In genomic region chr3:127822166-127822835, GRCh38 we compare ENCODE assay signal across 8 cellular contexts. TPM values are rescaled to one million over a fixed set of nuclear protein-coding genes. Genes with fewer than 3 reads are reported as not detected.
DNase-seq lines count a peak whose midpoint lies in the region; ATAC-seq and TF ChIP-seq lines count a peak whose summit lies in the region.

MGLL (minus strand) TSS chr3:127822515; CDS start chr3:127822318, 197 bp downstream.

- peak within 1 kb of the TSS; percentile 96 for H3K4me2 ChIP-seq in GM23338

- CTCF ChIA-PET in Calu3 (lab: Charles Lee), result interaction anchor here (0.5 to 2.0 kb wide), 4 partner anchors 9 to 179 kb away, joined by 3 to 11 read pairs (median 4); no protein-coding TSS in a partner anchor

- peak within 1 kb of the TSS; percentile 86 for H3K4me3 ChIP-seq in GM23338
- H3K4me3 ChIP-seq in colonic mucosa, result peak within 1 kb of the TSS; percentile 70

- H4K20me1 ChIP-seq in GM23338 (replicated peaks; ENCODE audit: insufficient read depth), result no peaks in the 10 kb centered on the region

- peaks cover 48% of the 10 kb centered on the region for H3K36me3 Mint-ChIP-seq in Calu3 (ENCODE audit: insufficient read depth, unreplicated experiment)
- no peaks in the 10 kb centered on the region for H3K36me3 Mint-ChIP-seq in GM23338 (ENCODE audit: low read depth)

- peaks cover 3% of the 10 kb centered on the region; the same call in 1 of the 2 replicates for H3K9me2 ChIP-seq in GM23338 (ENCODE audit: insufficient read depth)

- TF ChIP-seq CTCF in Calu3 (IDR thresholded peaks at IDR 0.05; ENCODE audit: unreplicated experiment), result no peak
- no peak for TF ChIP-seq CTCF in GM23338 (conservative IDR thresholded peaks at IDR 0.05; ENCODE audit: low read depth in 2 of 2)
- no peak for TF ChIP-seq CTCF in colonic mucosa (IDR thresholded peaks at IDR 0.05)

- no TSS peak for BruUV-seq in Calu3 (replicated peaks; lab: Mats Ljungman, UMichigan)

- H3K79me2 ChIP-seq in GM23338 (replicated peaks; ENCODE audit: insufficient read depth), result no peaks in the 10 kb centered on the region

- H3K27me3 Mint-ChIP-seq in Calu3 (ENCODE audit: unreplicated experiment) (peaks cover 13% of the 10 kb centered on the region), GM23338 (ENCODE audit: insufficient read depth, low read depth, poor library complexity) (peaks cover 34% of the 10 kb centered on the region)

- ATAC-seq in GM23338, result peak; percentile 68
- ATAC-seq in left colon, result peak; percentile 38

- no peaks in the 10 kb centered on the region for H3K36me3 ChIP-seq in GM23338 (ENCODE audit: insufficient read depth)
- H3K36me3 ChIP-seq in colonic mucosa, result peaks cover 3% of the 10 kb centered on the region

- peak within 1 kb of the TSS; percentile 93 to 99 for H3K9ac ChIP-seq in colonic mucosa (ENCODE audit: low read depth in 2 of 2, low read length in 2 of 2)

- H3K27ac Mint-ChIP-seq in Calu3 (ENCODE audit: unreplicated experiment) (peak within 1 kb of the TSS; percentile 94), GM23338 (no peak within 1 kb of the TSS)

- H3K4me1 Mint-ChIP-seq in Calu3 (ENCODE audit: low read depth, unreplicated experiment) (peaks cover 67% of the 10 kb centered on the region), GM23338 (peaks cover 27% of the 10 kb centered on the region)

- no peak within 1 kb of the TSS for H3K27ac ChIP-seq in GM23338 (ENCODE audit: low read depth)
- peak within 1 kb of the TSS; percentile 84 for H3K27ac ChIP-seq in colonic mucosa

- intact Hi-C loops in Calu3 (cut with micrococcal nuclease; ENCODE audit: unreplicated experiment), result no loop called here
- intact Hi-C loops in colonic mucosa (cut with DNase I), result no loop called here
- intact Hi-C loops in left colon (cut with DNase I, micrococcal nuclease), result loop anchor here (10.0 kb wide), 2 partner anchors 138 to 148 kb away; partner anchors contain the start of gene ABTB1 (in 1 of the 2)

- peak within 1 kb of the TSS; percentile 85 for H3K4me3 Mint-ChIP-seq in Calu3 (ENCODE audit: low read depth, unreplicated experiment)
- H3K4me3 Mint-ChIP-seq in GM23338, result peak within 1 kb of the TSS; percentile 85

- DNase-seq in Calu3 (peak; percentile 53), GM23338 (ENCODE audit: low spot score) (peak; percentile 53), NOMO-1 treated with dmso at 0.1 percent for 144 hours (lab: John Stamatoyannopoulos, UW; ENCODE audit: unreplicated experiment) (peak; percentile 35), colonic mucosa (peak; percentile 66), left colon (peak; percentile 57 to 67), NCI-H446 treated with DMSO at 0.1 percent for 48 hours (lab: John Stamatoyannopoulos, UW) (no peak), GM19240 (ENCODE audit: insufficient read length, low spot score) (no peak)
- DNase-seq in stimulated activated CD8-positive, alpha-beta memory T cell treated with anti-CD3 and anti-CD28 coated beads, Interleukin-4, amount 100 ng/mL, for 48 hours, result peak; percentile 42

- H3K4me1 ChIP-seq in GM23338 (ENCODE audit: insufficient read depth) (peaks cover 34% of the 10 kb centered on the region), colonic mucosa (peaks cover 14% of the 10 kb centered on the region)

- no peaks in the 10 kb centered on the region for H3F3A ChIP-seq in GM23338 (replicated peaks; ENCODE audit: low read depth)

- no peaks in the 10 kb centered on the region for H3K9me3 ChIP-seq in colonic mucosa

- peaks cover 29% of the 10 kb centered on the region for H3K27me3 ChIP-seq in GM23338 (ENCODE audit: insufficient read depth)
- H3K27me3 ChIP-seq in colonic mucosa, result no peaks in the 10 kb centered on the region

- H3K9me3 Mint-ChIP-seq in Calu3 (ENCODE audit: low read depth, unreplicated experiment) (peaks cover 3% of the 10 kb centered on the region), GM23338 (no peaks in the 10 kb centered on the region)

- H2AFZ ChIP-seq in GM23338, result peak within 1 kb of the TSS; percentile 99

TF ChIP-seq in GM23338, 12 proteins besides CTCF, POLR2A, EP300 and RAD21:
- no peak for TF ChIP-seq CREB1 (CRISPR knock-in tag; IDR thresholded peaks at IDR 0.05; ENCODE audit: low read depth)
- TF ChIP-seq, protein P1, sequence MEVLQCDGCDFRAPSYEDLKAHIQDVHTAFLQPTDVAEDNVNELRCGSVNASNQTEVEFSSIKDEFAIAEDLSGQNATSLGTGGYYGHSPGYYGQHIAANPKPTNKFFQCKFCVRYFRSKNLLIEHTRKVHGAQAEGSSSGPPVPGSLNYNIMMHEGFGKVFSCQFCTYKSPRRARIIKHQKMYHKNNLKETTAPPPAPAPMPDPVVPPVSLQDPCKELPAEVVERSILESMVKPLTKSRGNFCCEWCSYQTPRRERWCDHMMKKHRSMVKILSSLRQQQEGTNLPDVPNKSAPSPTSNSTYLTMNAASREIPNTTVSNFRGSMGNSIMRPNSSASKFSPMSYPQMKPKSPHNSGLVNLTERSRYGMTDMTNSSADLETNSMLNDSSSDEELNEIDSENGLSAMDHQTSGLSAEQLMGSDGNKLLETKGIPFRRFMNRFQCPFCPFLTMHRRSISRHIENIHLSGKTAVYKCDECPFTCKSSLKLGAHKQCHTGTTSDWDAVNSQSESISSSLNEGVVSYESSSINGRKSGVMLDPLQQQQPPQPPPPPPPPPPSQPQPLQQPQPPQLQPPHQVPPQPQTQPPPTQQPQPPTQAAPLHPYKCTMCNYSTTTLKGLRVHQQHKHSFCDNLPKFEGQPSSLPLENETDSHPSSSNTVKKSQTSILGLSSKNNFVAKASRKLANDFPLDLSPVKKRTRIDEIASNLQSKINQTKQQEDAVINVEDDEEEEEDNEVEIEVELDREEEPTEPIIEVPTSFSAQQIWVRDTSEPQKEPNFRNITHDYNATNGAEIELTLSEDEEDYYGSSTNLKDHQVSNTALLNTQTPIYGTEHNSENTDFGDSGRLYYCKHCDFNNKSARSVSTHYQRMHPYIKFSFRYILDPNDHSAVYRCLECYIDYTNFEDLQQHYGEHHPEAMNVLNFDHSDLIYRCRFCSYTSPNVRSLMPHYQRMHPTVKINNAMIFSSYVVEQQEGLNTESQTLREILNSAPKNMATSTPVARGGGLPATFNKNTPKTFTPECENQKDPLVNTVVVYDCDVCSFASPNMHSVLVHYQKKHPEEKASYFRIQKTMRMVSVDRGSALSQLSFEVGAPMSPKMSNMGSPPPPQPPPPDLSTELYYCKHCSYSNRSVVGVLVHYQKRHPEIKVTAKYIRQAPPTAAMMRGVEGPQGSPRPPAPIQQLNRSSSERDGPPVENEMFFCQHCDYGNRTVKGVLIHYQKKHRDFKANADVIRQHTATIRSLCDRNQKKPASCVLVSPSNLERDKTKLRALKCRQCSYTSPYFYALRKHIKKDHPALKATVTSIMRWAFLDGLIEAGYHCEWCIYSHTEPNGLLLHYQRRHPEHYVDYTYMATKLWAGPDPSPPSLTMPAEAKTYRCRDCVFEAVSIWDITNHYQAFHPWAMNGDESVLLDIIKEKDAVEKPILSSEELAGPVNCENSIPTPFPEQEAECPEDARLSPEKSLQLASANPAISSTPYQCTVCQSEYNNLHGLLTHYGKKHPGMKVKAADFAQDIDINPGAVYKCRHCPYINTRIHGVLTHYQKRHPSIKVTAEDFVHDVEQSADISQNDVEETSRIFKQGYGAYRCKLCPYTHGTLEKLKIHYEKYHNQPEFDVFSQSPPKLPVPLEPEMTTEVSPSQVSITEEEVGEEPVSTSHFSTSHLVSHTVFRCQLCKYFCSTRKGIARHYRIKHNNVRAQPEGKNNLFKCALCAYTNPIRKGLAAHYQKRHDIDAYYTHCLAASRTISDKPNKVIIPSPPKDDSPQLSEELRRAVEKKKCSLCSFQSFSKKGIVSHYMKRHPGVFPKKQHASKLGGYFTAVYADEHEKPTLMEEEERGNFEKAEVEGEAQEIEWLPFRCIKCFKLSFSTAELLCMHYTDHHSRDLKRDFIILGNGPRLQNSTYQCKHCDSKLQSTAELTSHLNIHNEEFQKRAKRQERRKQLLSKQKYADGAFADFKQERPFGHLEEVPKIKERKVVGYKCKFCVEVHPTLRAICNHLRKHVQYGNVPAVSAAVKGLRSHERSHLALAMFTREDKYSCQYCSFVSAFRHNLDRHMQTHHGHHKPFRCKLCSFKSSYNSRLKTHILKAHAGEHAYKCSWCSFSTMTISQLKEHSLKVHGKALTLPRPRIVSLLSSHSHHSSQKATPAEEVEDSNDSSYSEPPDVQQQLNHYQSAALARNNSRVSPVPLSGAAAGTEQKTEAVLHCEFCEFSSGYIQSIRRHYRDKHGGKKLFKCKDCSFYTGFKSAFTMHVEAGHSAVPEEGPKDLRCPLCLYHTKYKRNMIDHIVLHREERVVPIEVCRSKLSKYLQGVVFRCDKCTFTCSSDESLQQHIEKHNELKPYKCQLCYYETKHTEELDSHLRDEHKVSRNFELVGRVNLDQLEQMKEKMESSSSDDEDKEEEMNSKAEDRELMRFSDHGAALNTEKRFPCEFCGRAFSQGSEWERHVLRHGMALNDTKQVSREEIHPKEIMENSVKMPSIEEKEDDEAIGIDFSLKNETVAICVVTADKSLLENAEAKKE (CRISPR knock-in tag; IDR thresholded peaks at IDR 0.05), result no peak
- TF ChIP-seq EZH2 (IDR thresholded peaks at IDR 0.05; ENCODE audit: low read depth, unreplicated experiment), result peak; percentile 36
- TF ChIP-seq JUNB (IDR thresholded peaks at IDR 0.05; ENCODE audit: unreplicated experiment), result no peak
- no peak for TF ChIP-seq EZH2phosphoT487 (IDR thresholded peaks at IDR 0.05; ENCODE audit: unreplicated experiment)
TF ChIP-seq in GM23338: peak in this region for 1.

RNA-seq across cellular contexts. Expression of gene MGLL, which starts in this region (rescaled TPM):
- total RNA-seq in Calu3 (2022) (42.4 and 55.2 TPM in 2 replicates), colonic mucosa (100 to 1,000 TPM; 123 to 200 TPM), left colon (100 to 1,000 TPM; 271 to 338 TPM)
- 0.62 and 0.83 TPM in 2 replicates for total RNA-seq in GM23338 (2014; rRNA removed; shearing (Covaris generic))
- polyA plus RNA-seq in GM23338 (2016; fragmentation: Nextera tagmentation; extraction: Ambion mirVana), result 0.71 and 1.3 TPM in 2 replicates

Comparison
In these comparisons a context has a peak if more than half of its experiments do, and no peak if none do; other contexts are left out.
1. RNA of gene MGLL (total RNA-seq): 271 to 338 TPM in left colon, 123 to 200 TPM in colonic mucosa and 42.4 to 55.2 TPM in Calu3; 0.62 to 0.83 TPM in GM23338; every median in the first group is over 10 times any median in the second.
2. DNase-seq: peak in Calu3 (single experiment), GM23338 (single experiment), NOMO-1 treated with dmso at 0.1 percent for 144 hours (single experiment), colonic mucosa (single experiment), left colon (2 of 2) and stimulated activated CD8-positive, alpha-beta memory T cell treated with anti-CD3 and anti-CD28 coated beads, Interleukin-4, amount 100 ng/mL, for 48 hours (single experiment); none in NCI-H446 treated with DMSO at 0.1 percent for 48 hours (single experiment) and GM19240 (single experiment).
3. intact Hi-C loops: an anchor here in left colon (10.0 kb wide); none called in Calu3 and colonic mucosa.